ENCODE assay signal across 8 cellular contexts in the genomic region with DNA sequence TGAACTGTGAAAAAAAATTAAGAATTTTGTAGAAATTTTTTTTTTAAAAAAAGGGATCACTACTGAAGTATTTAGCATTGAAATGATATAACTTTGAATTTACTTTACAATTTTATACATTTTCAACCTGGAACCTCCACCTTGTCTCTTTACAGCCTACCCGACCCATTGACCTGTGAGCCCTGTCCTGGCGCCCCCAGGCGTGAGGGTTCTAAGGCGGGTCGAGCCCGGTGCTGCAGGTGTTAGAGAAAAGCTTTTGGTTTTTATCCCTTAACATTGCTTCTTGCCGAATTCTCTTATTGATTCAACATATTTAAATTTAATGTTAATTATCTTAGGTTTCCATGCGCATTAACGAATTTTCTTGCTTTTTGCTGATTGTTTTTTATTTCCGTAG. TPM values are rescaled to one million over a fixed set of nuclear protein-coding genes. Genes with fewer than 3 reads are reported as not detected.
DNase-seq lines count a peak whose midpoint lies in the region; ATAC-seq and TF ChIP-seq lines count a peak whose summit lies in the region.

No MANE protein-coding gene starts in this region.

- H3K9me3 ChIP-seq in HEK293 (ENCODE audit: control insufficient read depth, insufficient read depth, low read depth, low read length), result no peaks in the 10 kb centered on the region
- no peaks in the 10 kb centered on the region for H3K9me3 ChIP-seq in WERI-Rb-1 (ENCODE audit: severe bottlenecking)
- H3K9me3 ChIP-seq in iPS-15b (ENCODE audit: control insufficient read depth, insufficient read depth, low read length), result no peaks in the 10 kb centered on the region
- no peaks in the 10 kb centered on the region for H3K9me3 ChIP-seq in smooth muscle cell (replicated peaks; ENCODE audit: low read depth)

- ATAC-seq in GM18867 (IDR thresholded peaks at IDR 0.05; ENCODE audit: unreplicated experiment), result no peak
- ATAC-seq in GM18858 (IDR thresholded peaks at IDR 0.05; ENCODE audit: unreplicated experiment), result no peak

- no peak for TF ChIP-seq CTCF in HEK293 (tag by site-specific recombination; IDR thresholded peaks at IDR 0.05)
- no peak for TF ChIP-seq CTCF in WERI-Rb-1 (IDR thresholded peaks at IDR 0.05; ENCODE audit: low read depth, low read length)
- TF ChIP-seq CTCF in smooth muscle cell (IDR thresholded peaks at IDR 0.05; ENCODE audit: borderline replicate concordance, insufficient read depth, poor library complexity, severe bottlenecking), result no peak

- H3K27ac ChIP-seq in HEK293 (ENCODE audit: extremely low read depth, low read depth, low read length) (no peak overlapping the region), WERI-Rb-1 (peak overlapping the region; percentile 75; the same call in 1 of the 2 replicates), smooth muscle cell (ENCODE audit: low read depth) (no peak overlapping the region)

- H3K9ac ChIP-seq in iPS-15b (ENCODE audit: low read depth, low read length) (no peak overlapping the region), smooth muscle cell (ENCODE audit: low read depth) (no peak overlapping the region)

- H3K27me3 ChIP-seq in WERI-Rb-1 (ENCODE audit: insufficient read depth, low read depth, severe bottlenecking) (no peaks in the 10 kb centered on the region), iPS-15b (ENCODE audit: control insufficient read depth, insufficient read depth, low read length) (no peaks in the 10 kb centered on the region), smooth muscle cell (ENCODE audit: low read depth) (no peaks in the 10 kb centered on the region)

- CTCF ChIA-PET in HEK293 (lab: Yijun Ruan, JAX), result interaction anchor here (0.6 to 5.7 kb wide), 14 partner anchors 8 to 1327 kb away, joined by 3 to 67 read pairs (median 3); no protein-coding TSS in a partner anchor

- H3K4me1 ChIP-seq in HEK293 (ENCODE audit: control insufficient read depth, insufficient read depth, low read length) (no peaks in the 10 kb centered on the region), iPS-15b (ENCODE audit: control insufficient read depth, insufficient read depth, low read length) (peaks cover 9% of the 10 kb centered on the region), smooth muscle cell (ENCODE audit: low read depth) (peaks cover 18% of the 10 kb centered on the region)

- H3K79me2 ChIP-seq in smooth muscle cell (ENCODE audit: low read depth), result no peaks in the 10 kb centered on the region

- H3K4me3 ChIP-seq in HEK293 (ENCODE audit: low read depth, low read length), result peak overlapping the region; percentile 84
- peak overlapping the region; percentile 91 for H3K4me3 ChIP-seq in WERI-Rb-1 (ENCODE audit: low read depth, low read length)
- peak overlapping the region; percentile 59 for H3K4me3 ChIP-seq in iPS-15b (ENCODE audit: low read depth, low read length)
- H3K4me3 ChIP-seq in smooth muscle cell, result peak overlapping the region; percentile 82

- DNase-seq in WERI-Rb-1 (no peak), smooth muscle cell (lab: John Stamatoyannopoulos, UW; ENCODE audit: unreplicated experiment) (no peak), COLO829 (ENCODE audit: low spot score) (no peak)
- DNase-seq in activated CD4-positive, alpha-beta T cell treated with anti-CD3 and anti-CD28 coated beads, Interleukin-2, amount 50 U/mL, for 48 hours, result no peak

- H3K36me3 ChIP-seq in HEK293 (ENCODE audit: control insufficient read depth in 2 of 2, insufficient read depth in 1 of 2, low read length in 2 of 2) (peaks cover 0 to 14% of the 10 kb centered on the region in 2 experiments; a peak in 1 of 3 replicates), WERI-Rb-1 (peaks cover 8% of the 10 kb centered on the region), iPS-15b (ENCODE audit: control insufficient read depth, insufficient read depth, low read length) (no peaks in the 10 kb centered on the region), smooth muscle cell (ENCODE audit: low read depth) (no peaks in the 10 kb centered on the region)

- POLR2A ChIA-PET in HEK293 (lab: Yijun Ruan, JAX), result interaction anchor here (0.6 to 2.0 kb wide), 8 partner anchors 9 to 905 kb away, joined by 3 to 15 read pairs (median 3); partner anchors contain the start of genes CTSV, NCBP1 and TSTD2

- 31% methylated on average over 10 of the region's 10 CpGs for WGBS in smooth muscle cell (ENCODE audit: low lambda C conversion rate)

- peak overlapping the region; percentile 85 for H3K4me2 ChIP-seq in smooth muscle cell

- H2AFZ ChIP-seq in smooth muscle cell (ENCODE audit: low read depth), result peak overlapping the region; percentile 50

- no peaks in the 10 kb centered on the region for H3F3A ChIP-seq in smooth muscle cell (ENCODE audit: low read depth)

- H4K20me1 ChIP-seq in smooth muscle cell (ENCODE audit: low read depth), result peaks cover 8% of the 10 kb centered on the region

TF ChIP-seq in HEK293, 187 proteins besides CTCF, POLR2A, EP300 and RAD21:
- TF ChIP-seq ZNF274 (IDR thresholded peaks at IDR 0.05; ENCODE audit: low read length), result no peak
- TF ChIP-seq ZNF274 (tag by site-specific recombination; IDR thresholded peaks at IDR 0.05; ENCODE audit: borderline replicate concordance), result no peak
- no peak for TF ChIP-seq ZFP37 (tag by site-specific recombination; IDR thresholded peaks at IDR 0.05)
- no peak for TF ChIP-seq ZNF530 (tag by site-specific recombination; IDR thresholded peaks at IDR 0.05; ENCODE audit: low read depth)
- TF ChIP-seq KLF1 (tag by site-specific recombination; IDR thresholded peaks at IDR 0.05), result no peak
- TF ChIP-seq, protein P1, sequence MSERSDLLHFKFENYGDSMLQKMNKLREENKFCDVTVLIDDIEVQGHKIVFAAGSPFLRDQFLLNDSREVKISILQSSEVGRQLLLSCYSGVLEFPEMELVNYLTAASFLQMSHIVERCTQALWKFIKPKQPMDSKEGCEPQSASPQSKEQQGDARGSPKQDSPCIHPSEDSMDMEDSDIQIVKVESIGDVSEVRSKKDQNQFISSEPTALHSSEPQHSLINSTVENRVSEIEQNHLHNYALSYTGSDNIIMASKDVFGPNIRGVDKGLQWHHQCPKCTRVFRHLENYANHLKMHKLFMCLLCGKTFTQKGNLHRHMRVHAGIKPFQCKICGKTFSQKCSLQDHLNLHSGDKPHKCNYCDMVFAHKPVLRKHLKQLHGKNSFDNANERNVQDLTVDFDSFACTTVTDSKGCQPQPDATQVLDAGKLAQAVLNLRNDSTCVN (tag by site-specific recombination; optimal IDR thresholded peaks at IDR 0.05), result no peak
- TF ChIP-seq ZEB2 (tag by site-specific recombination; IDR thresholded peaks at IDR 0.05), result no peak
- no peak for TF ChIP-seq ZNF157 (tag by site-specific recombination; IDR thresholded peaks at IDR 0.05)
- TF ChIP-seq ZNF248 (tag by site-specific recombination; IDR thresholded peaks at IDR 0.05), result no peak
- no peak for TF ChIP-seq ZNF76 (tag by site-specific recombination; IDR thresholded peaks at IDR 0.05; ENCODE audit: borderline replicate concordance, low read depth)
- no peak for TF ChIP-seq ZNF658 (tag by site-specific recombination; IDR thresholded peaks at IDR 0.05)
- TF ChIP-seq GLIS1 (tag by site-specific recombination; IDR thresholded peaks at IDR 0.05), result no peak

RNA-seq across cellular contexts. Expression of gene ZNF782, which starts 0.6 kb away (rescaled TPM):
- total RNA-seq in smooth muscle cell, result 4.3 and 6.1 TPM in 2 replicates
- 0.53 and 0.98 TPM in 2 replicates for polyA plus RNA-seq in smooth muscle cell
